ENCODE assay signal across 8 cellular contexts in genomic region chr14:102516531-102517411, GRCh38. TPM values are rescaled to one million over a fixed set of nuclear protein-coding genes. Genes with fewer than 3 reads are reported as not detected.
DNase-seq lines count a peak whose midpoint lies in the region; ATAC-seq and TF ChIP-seq lines count a peak whose summit lies in the region.

No MANE protein-coding gene starts in this region.

- H3K27me3 ChIP-seq in A673 (replicated peaks; ENCODE audit: insufficient read depth, low read depth, low read length, poor library complexity), result no peaks in the 10 kb centered on the region
- no peaks in the 10 kb centered on the region; the same call in 1 of the 2 replicates for H3K27me3 ChIP-seq in HUES64 (ENCODE audit: insufficient read depth, low read length)

- H3K9me3 Mint-ChIP-seq in brain (peaks cover 0 to 2% (median 0%) of the 10 kb centered on the region in 5 experiments), immature natural killer cell (no peaks in the 10 kb centered on the region)

- H3K27ac ChIP-seq in A673 (ENCODE audit: low read depth, low read length, poor library complexity, severe bottlenecking), result peak overlapping the region; percentile 80
- no peak overlapping the region for H3K27ac ChIP-seq in HUES64 (ENCODE audit: low read depth, low read length)

- H3K4me1 ChIP-seq in A673 (ENCODE audit: insufficient read depth, low read length, poor library complexity, severe bottlenecking) (peaks cover 5% of the 10 kb centered on the region), HUES64 (ENCODE audit: insufficient read depth, low read length) (no peaks in the 10 kb centered on the region)

- H3K9me3 ChIP-seq in A673 (ENCODE audit: low read depth, low read length, poor library complexity, severe bottlenecking) (no peaks in the 10 kb centered on the region), HUES64 (ENCODE audit: insufficient read depth, low read depth, low read length) (no peaks in the 10 kb centered on the region)

- H3K27me3 Mint-ChIP-seq in brain, result peaks cover 6% of the 10 kb centered on the region
- peaks cover 1 to 7% (median 3%) of the 10 kb centered on the region in 3 donors for H3K27me3 Mint-ChIP-seq in immature natural killer cell (ENCODE audit: low read depth in 3 of 3)

- H3K9ac ChIP-seq in HUES64 (ENCODE audit: low read depth, low read length), result peak overlapping the region; percentile 62

- H3K36me3 Mint-ChIP-seq in brain (no peaks in the 10 kb centered on the region), immature natural killer cell (no peaks in the 10 kb centered on the region)

- TF ChIP-seq CTCF in A673 (conservative IDR thresholded peaks at IDR 0.05; ENCODE audit: low read depth, low read length) (peak; percentile 56), brain (conservative IDR thresholded peaks at IDR 0.05) (peak; percentile 80 to 86)

- 1% methylated on average over 98 of the region's 98 CpGs for WGBS in HUES64

- intact Hi-C loops in A673 (cut with micrococcal nuclease; ENCODE audit: unreplicated experiment), result loop anchor here (1.0 to 5.0 kb wide), 2 partner anchors 78 to 199 kb away; partner anchors contain the start of gene ZNF839

- H3K36me3 ChIP-seq in A673 (ENCODE audit: insufficient read depth, low read length, poor library complexity, severe bottlenecking) (no peaks in the 10 kb centered on the region), HUES64 (ENCODE audit: insufficient read depth, low read length) (no peaks in the 10 kb centered on the region)

- H3K4me1 Mint-ChIP-seq in brain, result peaks cover 6% of the 10 kb centered on the region
- peaks cover 2 to 6% of the 10 kb centered on the region in 2 donors for H3K4me1 Mint-ChIP-seq in immature natural killer cell

- peak; percentile 47 for DNase-seq in A673 (ENCODE audit: low spot score)
- DNase-seq in T1000 (lab: John Stamatoyannopoulos, UW), result peak; percentile 30
- peak; percentile 61 to 69 (median 64) for DNase-seq in immature natural killer cell
- peak; percentile 70 for DNase-seq in stimulated activated CD4-positive, alpha-beta T cell treated with anti-CD3 and anti-CD28 coated beads, Interleukin-15, amount 100 ng/mL, for 24 hours
- DNase-seq in NCI-H226, result no peak

- CTCF ChIA-PET in A673 (lab: Charles Lee), result interaction anchor here (0.5 to 1.2 kb wide), 4 partner anchors 78 to 470 kb away, joined by 3 to 12 read pairs (median 6); no protein-coding TSS in a partner anchor

- POLR2A ChIA-PET in A673 (lab: Charles Lee; ENCODE audit: low non-redundant PET), result no interaction called here

- H3K27ac Mint-ChIP-seq in brain (peak overlapping the region; percentile 54 to 95 (median 76)), immature natural killer cell (peak overlapping the region in 4 of 6 donors; percentile 4 to 77 (median 16))

- H3K4me3 Mint-ChIP-seq in brain (peak overlapping the region; percentile 85 to 92 (median 87)), immature natural killer cell (peak overlapping the region; percentile 81 to 93 (median 87))

- BruUV-seq in A673 (replicated peaks; lab: Mats Ljungman, UMichigan), result no TSS peak

- H3K4me3 ChIP-seq in A673 (ENCODE audit: low read depth, low read length, poor library complexity, severe bottlenecking), result peak overlapping the region; percentile 67
- H3K4me3 ChIP-seq in HUES64 (ENCODE audit: low read length), result peak overlapping the region; percentile 72

- peak; percentile 67 for ATAC-seq in GM18511 (IDR thresholded peaks at IDR 0.05; ENCODE audit: unreplicated experiment)

RNA-seq across cellular contexts. Expression of gene ANKRD9, which starts 7.2 kb away (rescaled TPM):
- total RNA-seq in A673 (2021), result 28.0 and 35.9 TPM in 2 replicates
- polyA plus RNA-seq in HUES64 (2013, experiment 1 of 2), result 15.6 TPM
- 17.9 TPM for polyA plus RNA-seq in HUES64 (2013, experiment 2 of 2)
- polyA plus RNA-seq in brain (ENCODE audit: insufficient read depth, low read depth, low replicate concordance), result 9.0 TPM
- 1 to 10 TPM in 1 of 3 donors, under 1 TPM in 2; 0.22 to 2.1 (median 0.44) TPM for polyA plus RNA-seq in immature natural killer cell
